17 cellular contexts compared by ENCODE assay signal in genomic region chr7:84705079-84705478, GRCh38.
"Had no signal": no experiment of that assay in that cellular context is flagged by ENCODE, and none has a peak within 500 bp of the region (broad histone marks: within the 10 kb centered on the region; RNA-seq: fewer than 3 reads in every experiment).

No MANE protein-coding gene starts in this region.

- H3K27me3 Mint-ChIP-seq: central memory CD8-positive, alpha-beta T cell; progenitor cell of endocrine pancreas; stimulated activated naive B cell treated with anti-CD40 and anti-IgM and Interleukin-4, amounts not matched to agents 10 μg/mL and 1 μg/mL and 100 μg/mL, for 72 hours; stimulated activated naive CD8-positive, alpha-beta T cell treated with anti-CD3 and anti-CD28 coated beads, Interleukin-15, amount 100 ng/mL, for 72 hours had no signal

- H3K36me3 ChIP-seq: heart right ventricle, pancreas, right lobe of liver, tibial nerve had no signal

- H3K27ac ChIP-seq: heart right ventricle, pancreas, right lobe of liver, testis, tibial nerve had no signal

- ATAC-seq: heart right ventricle; natural killer cell; pancreas; right lobe of liver; stimulated activated naive B cell treated with anti-CD40 and anti-IgM and Interleukin-4, amounts not matched to agents 10 μg/mL and 1 μg/mL and 100 μg/mL, for 72 hours; stimulated activated naive CD8-positive, alpha-beta T cell treated with anti-CD3 and anti-CD28 coated beads, Interleukin-15, amount 100 ng/mL, for 72 hours had no signal

- H3K4me3 Mint-ChIP-seq: central memory CD8-positive, alpha-beta T cell; natural killer cell; neural crest cell; stimulated activated naive B cell treated with anti-CD40 and anti-IgM and Interleukin-4, amounts not matched to agents 10 μg/mL and 1 μg/mL and 100 μg/mL, for 72 hours; stimulated activated naive CD8-positive, alpha-beta T cell treated with anti-CD3 and anti-CD28 coated beads, Interleukin-15, amount 100 ng/mL, for 72 hours had no signal

- H3K27me3 ChIP-seq: heart right ventricle, pancreas, right lobe of liver, testis, tibial nerve had no signal

- H3K9me3 ChIP-seq: heart right ventricle, pancreas, right lobe of liver, testis, tibial nerve had no signal

- H3K4me1 ChIP-seq: heart right ventricle, pancreas, right lobe of liver, testis, tibial nerve had no signal

- H3K9me3 Mint-ChIP-seq: neural crest cell; stimulated activated naive B cell treated with anti-CD40 and anti-IgM and Interleukin-4, amounts not matched to agents 10 μg/mL and 1 μg/mL and 100 μg/mL, for 72 hours; stimulated activated naive CD8-positive, alpha-beta T cell treated with anti-CD3 and anti-CD28 coated beads, Interleukin-15, amount 100 ng/mL, for 72 hours had no signal

- H3K36me3 Mint-ChIP-seq: natural killer cell; stimulated activated naive B cell treated with anti-CD40 and anti-IgM and Interleukin-4, amounts not matched to agents 10 μg/mL and 1 μg/mL and 100 μg/mL, for 72 hours had no signal

- DNase-seq: effector memory CD4-positive, alpha-beta T cell; heart right ventricle; hypothalamus; kidney glomerular epithelial cell; natural killer cell; nucleus accumbens; pancreas; right lobe of liver; stimulated activated CD4-positive, alpha-beta T cell treated with anti-CD3 and anti-CD28 coated beads, Interleukin-2, amount 100 ng/mL, for 24 hours; stimulated activated CD4-positive, alpha-beta T cell treated with anti-CD3 and anti-CD28 coated beads, Interleukin-4, amount 100 ng/mL, for 4 hours; stimulated activated naive B cell treated with anti-CD40 and anti-IgM and Interleukin-4, amounts not matched to agents 10 μg/mL and 1 μg/mL and 100 μg/mL, for 72 hours; stimulated activated naive CD8-positive, alpha-beta T cell treated with anti-CD3 and anti-CD28 coated beads, Interleukin-15, amount 100 ng/mL, for 72 hours; testis had no signal

- H3K27ac Mint-ChIP-seq: natural killer cell; progenitor cell of endocrine pancreas; stimulated activated naive B cell treated with anti-CD40 and anti-IgM and Interleukin-4, amounts not matched to agents 10 μg/mL and 1 μg/mL and 100 μg/mL, for 72 hours; stimulated activated naive CD8-positive, alpha-beta T cell treated with anti-CD3 and anti-CD28 coated beads, Interleukin-15, amount 100 ng/mL, for 72 hours had no signal

- H3K4me1 Mint-ChIP-seq: central memory CD8-positive, alpha-beta T cell; natural killer cell; neural crest cell; stimulated activated naive B cell treated with anti-CD40 and anti-IgM and Interleukin-4, amounts not matched to agents 10 μg/mL and 1 μg/mL and 100 μg/mL, for 72 hours; stimulated activated naive CD8-positive, alpha-beta T cell treated with anti-CD3 and anti-CD28 coated beads, Interleukin-15, amount 100 ng/mL, for 72 hours had no signal

- H3K4me3 ChIP-seq: heart right ventricle, pancreas, right lobe of liver, testis, tibial nerve had no signal
